Comparison of ENCODE assay signal across 9 cellular contexts in the genomic region with DNA sequence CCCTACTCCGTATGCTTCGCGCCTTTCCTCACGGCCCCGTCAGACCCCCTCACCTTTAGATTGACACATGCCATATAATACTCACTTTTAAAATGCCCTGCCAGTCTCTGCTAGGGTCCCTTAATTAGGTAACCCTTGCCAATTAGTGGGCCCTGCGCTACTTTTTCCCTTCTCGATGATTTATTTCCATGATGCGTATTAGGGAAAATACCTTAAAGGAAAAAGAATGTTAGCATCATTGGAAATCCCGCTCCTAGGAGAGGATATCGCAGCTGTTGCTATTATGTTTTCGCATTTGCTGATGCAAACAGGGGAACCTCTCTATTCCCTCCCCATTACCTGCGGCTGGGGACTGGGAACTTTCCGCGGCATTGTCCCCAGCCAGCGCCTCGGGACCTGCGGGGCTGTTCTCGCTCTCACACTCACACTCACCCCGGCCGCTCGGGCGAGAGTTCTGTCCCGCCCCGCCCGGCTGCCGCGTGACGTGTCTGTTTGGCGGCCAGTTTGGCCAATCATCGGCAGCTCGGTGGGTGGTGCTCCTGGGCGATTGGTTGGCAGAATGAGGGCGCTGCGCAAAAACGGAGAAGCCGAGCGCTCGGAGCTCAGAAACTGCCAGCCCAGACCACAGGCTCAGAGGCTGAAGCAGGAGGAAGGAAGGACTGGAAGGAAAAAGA. TPM values are rescaled to one million over a fixed set of nuclear protein-coding genes. Genes with fewer than 3 reads are reported as not detected.
A peak's percentile ranks its signal among the peaks of the same experiment; 100 is the strongest.
DNase-seq lines count a peak whose midpoint lies in the region; ATAC-seq, FAIRE-seq and TF ChIP-seq lines count a peak whose summit lies in the region.
"Had no signal": no experiment of that assay in that cellular context is flagged by ENCODE, and none has a peak within 500 bp of the region (broad histone marks: within the 10 kb centered on the region; RNA-seq: fewer than 3 reads in every experiment).

A gene with protein sequence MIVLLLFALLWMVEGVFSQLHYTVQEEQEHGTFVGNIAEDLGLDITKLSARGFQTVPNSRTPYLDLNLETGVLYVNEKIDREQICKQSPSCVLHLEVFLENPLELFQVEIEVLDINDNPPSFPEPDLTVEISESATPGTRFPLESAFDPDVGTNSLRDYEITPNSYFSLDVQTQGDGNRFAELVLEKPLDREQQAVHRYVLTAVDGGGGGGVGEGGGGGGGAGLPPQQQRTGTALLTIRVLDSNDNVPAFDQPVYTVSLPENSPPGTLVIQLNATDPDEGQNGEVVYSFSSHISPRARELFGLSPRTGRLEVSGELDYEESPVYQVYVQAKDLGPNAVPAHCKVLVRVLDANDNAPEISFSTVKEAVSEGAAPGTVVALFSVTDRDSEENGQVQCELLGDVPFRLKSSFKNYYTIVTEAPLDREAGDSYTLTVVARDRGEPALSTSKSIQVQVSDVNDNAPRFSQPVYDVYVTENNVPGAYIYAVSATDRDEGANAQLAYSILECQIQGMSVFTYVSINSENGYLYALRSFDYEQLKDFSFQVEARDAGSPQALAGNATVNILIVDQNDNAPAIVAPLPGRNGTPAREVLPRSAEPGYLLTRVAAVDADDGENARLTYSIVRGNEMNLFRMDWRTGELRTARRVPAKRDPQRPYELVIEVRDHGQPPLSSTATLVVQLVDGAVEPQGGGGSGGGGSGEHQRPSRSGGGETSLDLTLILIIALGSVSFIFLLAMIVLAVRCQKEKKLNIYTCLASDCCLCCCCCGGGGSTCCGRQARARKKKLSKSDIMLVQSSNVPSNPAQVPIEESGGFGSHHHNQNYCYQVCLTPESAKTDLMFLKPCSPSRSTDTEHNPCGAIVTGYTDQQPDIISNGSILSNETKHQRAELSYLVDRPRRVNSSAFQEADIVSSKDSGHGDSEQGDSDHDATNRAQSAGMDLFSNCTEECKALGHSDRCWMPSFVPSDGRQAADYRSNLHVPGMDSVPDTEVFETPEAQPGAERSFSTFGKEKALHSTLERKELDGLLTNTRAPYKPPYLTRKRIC (plus strand): TSS at position 605 of the 674 bp plus-strand sequence. CDS start 847 bp downstream, outside the sequence.

- no peak for TF ChIP-seq RAD21 in A549 (conservative IDR thresholded peaks at IDR 0.05 in 1 of 2, IDR thresholded peaks at IDR 0.05 in 1 of 2)

- H3K4me3 ChIP-seq in A549: peak within 1 kb of the TSS; percentile 52
- H3K4me3 ChIP-seq in sigmoid colon: peak within 1 kb of the TSS; percentile 32 to 55 (median 44)

- POLR2A ChIA-PET in A549 (lab: Yijun Ruan, JAX): no interaction called here

- H3K4me1 ChIP-seq in A549: 0 out of 3 replicates have a peak, but pooled peaks cover 9% of the 10 kb centered on the region
- peaks cover 0 to 73% (median 60%) of the 10 kb centered on the region in 4 donors for H3K4me1 ChIP-seq in sigmoid colon

- H3K9me3 ChIP-seq in A549 (no peaks in the 10 kb centered on the region), sigmoid colon (no peaks in the 10 kb centered on the region)

- DNase-seq in A549 (ENCODE audit: low read depth in 1 of 2, low spot score in 1 of 2) (peak; percentile 70 to 89), RPMI8226 (peak; percentile 40), caudate nucleus (lab: John Stamatoyannopoulos, UW) (peak; percentile 17 to 99 (median 98)), iPS-NIHi11 (ENCODE audit: low spot score) (peak; percentile 90), sigmoid colon (peak; percentile 94)
- DNase-seq in central memory CD4-positive, alpha-beta T cell: no peak

- H3K27me3 ChIP-seq in sigmoid colon: peaks cover 16 to 43% (median 21%) of the 10 kb centered on the region in 3 donors

- intact Hi-C loops in sigmoid colon (cut with DNase I): loop anchor here (10.0 kb wide), 1 partner anchor 336 kb away; no protein-coding TSS in a partner anchor

- peak within 1 kb of the TSS; percentile 91 for H3K4me2 ChIP-seq in A549

- ATAC-seq in A549: peak; percentile 79 to 86
- ATAC-seq in GM18858 (IDR thresholded peaks at IDR 0.05; ENCODE audit: unreplicated experiment): peak; percentile 79
- peak; percentile 79 for ATAC-seq in HG03460 (IDR thresholded peaks at IDR 0.05; ENCODE audit: unreplicated experiment)

- 1% methylated on average over 24 of the region's 38 CpGs for WGBS in A549 (ENCODE audit: missing lambda C conversion rate)
- 2 to 6% methylated on average over 38 of the region's 38 CpGs for WGBS in sigmoid colon, 2 donors

- H3K36me3 ChIP-seq in sigmoid colon: no peaks in the 10 kb centered on the region

- FAIRE-seq in A549 (lab: Jason Lieb, UNC): no peak
- FAIRE-seq: GM18507 had no signal

- H3K27ac ChIP-seq in A549 (no peak within 1 kb of the TSS), caudate nucleus (ENCODE audit: low read depth, low read length) (peak within 1 kb of the TSS; percentile 96), sigmoid colon (no peak within 1 kb of the TSS)

- CTCF ChIA-PET in A549 (lab: Yijun Ruan, JAX): no interaction called here

- TF ChIP-seq EP300 in A549 (IDR thresholded peaks at IDR 0.05): no peak
- TF ChIP-seq EP300 in sigmoid colon (IDR thresholded peaks at IDR 0.05): no peak

- TF ChIP-seq POLR2A in A549 (IDR thresholded peaks at IDR 0.05; ENCODE audit: low read length) (peak; percentile 15; the same call in 1 of the 2 replicates), sigmoid colon (IDR thresholded peaks at IDR 0.05) (no peak)

- no peak for TF ChIP-seq CTCF in A549 (IDR thresholded peaks at IDR 0.05)
- TF ChIP-seq CTCF in sigmoid colon (IDR thresholded peaks at IDR 0.05): no peak

TF ChIP-seq in A549, 52 proteins besides CTCF, POLR2A, EP300 and RAD21:
- TF ChIP-seq HOXB5 (CRISPR knock-in tag; IDR thresholded peaks at IDR 0.05): no peak
- TF ChIP-seq, protein P1, sequence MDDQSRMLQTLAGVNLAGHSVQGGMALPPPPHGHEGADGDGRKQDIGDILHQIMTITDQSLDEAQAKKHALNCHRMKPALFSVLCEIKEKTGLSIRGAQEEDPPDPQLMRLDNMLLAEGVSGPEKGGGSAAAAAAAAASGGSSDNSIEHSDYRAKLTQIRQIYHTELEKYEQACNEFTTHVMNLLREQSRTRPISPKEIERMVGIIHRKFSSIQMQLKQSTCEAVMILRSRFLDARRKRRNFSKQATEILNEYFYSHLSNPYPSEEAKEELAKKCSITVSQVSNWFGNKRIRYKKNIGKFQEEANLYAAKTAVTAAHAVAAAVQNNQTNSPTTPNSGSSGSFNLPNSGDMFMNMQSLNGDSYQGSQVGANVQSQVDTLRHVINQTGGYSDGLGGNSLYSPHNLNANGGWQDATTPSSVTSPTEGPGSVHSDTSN (IDR thresholded peaks at IDR 0.05): peak; percentile 92
- TF ChIP-seq, protein P2, sequence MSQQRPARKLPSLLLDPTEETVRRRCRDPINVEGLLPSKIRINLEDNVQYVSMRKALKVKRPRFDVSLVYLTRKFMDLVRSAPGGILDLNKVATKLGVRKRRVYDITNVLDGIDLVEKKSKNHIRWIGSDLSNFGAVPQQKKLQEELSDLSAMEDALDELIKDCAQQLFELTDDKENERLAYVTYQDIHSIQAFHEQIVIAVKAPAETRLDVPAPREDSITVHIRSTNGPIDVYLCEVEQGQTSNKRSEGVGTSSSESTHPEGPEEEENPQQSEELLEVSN (IDR thresholded peaks at IDR 0.05; ENCODE audit: borderline replicate concordance, low read depth): peak; percentile 57

RNA-seq across cellular contexts. Expression of the gene that starts here (rescaled TPM):
- polyA plus RNA-seq in A549 (2011; rRNA removed): 0.37 and 0.38 TPM in 2 replicates
- 0.33 and 0.36 TPM in 2 replicates for polyA plus RNA-seq in A549 (2012; cell fraction: cytosol; rRNA removed)
- 0.79 and 0.82 TPM in 2 replicates for polyA plus RNA-seq in A549 (2012; cell fraction: nucleus; rRNA removed)
- 0.42 to 0.58 TPM (median 0.49 TPM) in 3 replicates for polyA plus RNA-seq in A549 (2017; fragmentation: RNase III; extraction: RNeasy Plus Mini Kit Qiagen cat#74134 plus additional on column Dnase treatment)
- 0.54 TPM in 2 replicates for polyA minus RNA-seq in A549 (2011; rRNA and poly(A)+ RNA removed)
- 1 to 10 TPM in 3 of 4 donors, under 1 TPM in 1; 0.49 to 1.9 (median 1.4) TPM for total RNA-seq in sigmoid colon
- polyA plus RNA-seq in sigmoid colon: under 1 TPM in 2 of 3 donors, not detected in 1; under 0.01 to 0.34 TPM

Comparison
In these comparisons a context has a peak if more than half of its experiments do, and no peak if none do; other contexts are left out.
1. Peak in DNase-seq, ATAC-seq, H3K4me3 ChIP-seq and H3K4me2 ChIP-seq in A549; RNA of the gene not detected or under 1 TPM.